In genomic region chr4:112520598-112521122, GRCh38 we compare ENCODE assay signal across 14 cellular contexts. TPM values are rescaled to one million over a fixed set of nuclear protein-coding genes. Genes with fewer than 3 reads are reported as not detected.
DNase-seq lines count a peak whose midpoint lies in the region; ATAC-seq and TF ChIP-seq lines count a peak whose summit lies in the region.
"Had no signal": no experiment of that assay in that cellular context is flagged by ENCODE, and none has a peak within 500 bp of the region (broad histone marks: within the 10 kb centered on the region; RNA-seq: fewer than 3 reads in every experiment).

No MANE protein-coding gene starts in this region.

- H3K9me3 ChIP-seq in neural progenitor cell (ENCODE audit: low read depth) (no peaks in the 10 kb centered on the region), Peyer's patch (no peaks in the 10 kb centered on the region)
- H3K9me3 ChIP-seq: breast epithelium had no signal

- peaks cover 64% of the 10 kb centered on the region for H3K4me1 ChIP-seq in neural progenitor cell
- peaks cover 0 to 37% (median 13%) of the 10 kb centered on the region in 4 donors for H3K4me1 ChIP-seq in Peyer's patch

- H3K4me3 Mint-ChIP-seq in IgD-negative memory B cell (peak overlapping the region in 3 of 4 donors; percentile 8 to 79 (median 78)), brain (peak overlapping the region in 4 of 5 experiments; percentile 77 to 87 (median 84)), neural progenitor cell (peak overlapping the region; percentile 85)

- H3K9ac ChIP-seq in neural progenitor cell = no peak overlapping the region

- H3K36me3 Mint-ChIP-seq in IgD-negative memory B cell (no peaks in the 10 kb centered on the region), brain (no peaks in the 10 kb centered on the region), neural progenitor cell (no peaks in the 10 kb centered on the region)

- peaks cover 57% of the 10 kb centered on the region for H3K27me3 Mint-ChIP-seq in IgD-negative memory B cell
- peaks cover 97% of the 10 kb centered on the region for H3K27me3 Mint-ChIP-seq in brain
- H3K27me3 Mint-ChIP-seq in neural progenitor cell (ENCODE audit: insufficient read depth, low read depth) = peaks cover 74% of the 10 kb centered on the region

- no peaks in the 10 kb centered on the region for H3K36me3 ChIP-seq in neural progenitor cell
- no peaks in the 10 kb centered on the region for H3K36me3 ChIP-seq in Peyer's patch
- H3K36me3 ChIP-seq: breast epithelium had no signal

- peaks cover 0 to 14% (median 9%) of the 10 kb centered on the region in 3 donors for H3K9me3 Mint-ChIP-seq in IgD-negative memory B cell
- H3K9me3 Mint-ChIP-seq in brain = peaks cover 3 to 35% (median 24%) of the 10 kb centered on the region in 5 experiments
- H3K9me3 Mint-ChIP-seq in neural progenitor cell = peaks cover 2% of the 10 kb centered on the region

- ATAC-seq in HG03159 (IDR thresholded peaks at IDR 0.05; ENCODE audit: unreplicated experiment) = no peak

- DNase-seq in DMS53 (lab: John Stamatoyannopoulos, UW) (peak; percentile 45), DMS53 treated with DMSO at 0.1 percent for 48 hours (lab: John Stamatoyannopoulos, UW; ENCODE audit: unreplicated experiment) (no peak), neural progenitor cell (ENCODE audit: low spot score) (no peak), Peyer's patch (no peak), midbrain (lab: John Stamatoyannopoulos, UW) (no peak)
- DNase-seq: activated CD8-positive, alpha-beta memory T cell treated with anti-CD3 and anti-CD28 coated beads, Interleukin-2, amount 50 U/mL, for 4 hours; KBM-7; NCI-H2029 treated with DMSO at 0.1 percent for 48 hours had no signal

- no peak for TF ChIP-seq POLR2A in Peyer's patch (IDR thresholded peaks at IDR 0.05)

- H3K79me2 ChIP-seq in neural progenitor cell (ENCODE audit: low read depth) = no peaks in the 10 kb centered on the region

- peaks cover 21 to 35% (median 34%) of the 10 kb centered on the region in 3 donors for H3K4me1 Mint-ChIP-seq in IgD-negative memory B cell
- H3K4me1 Mint-ChIP-seq in brain = peaks cover 63% of the 10 kb centered on the region
- peaks cover 62% of the 10 kb centered on the region for H3K4me1 Mint-ChIP-seq in neural progenitor cell

- H3K27me3 ChIP-seq in neural progenitor cell (peaks cover 99% of the 10 kb centered on the region), Peyer's patch (peaks cover 4 to 79% of the 10 kb centered on the region in 2 donors)

- peaks cover 84% of the 10 kb centered on the region for H3F3A ChIP-seq in neural progenitor cell (ENCODE audit: low read depth)

- H3K4me2 ChIP-seq in neural progenitor cell = peak overlapping the region; percentile 89

- peak in 1 of 2 experiments; percentile 8 for TF ChIP-seq CTCF in brain (conservative IDR thresholded peaks at IDR 0.05)
- no peak for TF ChIP-seq CTCF in neural progenitor cell (IDR thresholded peaks at IDR 0.05)
- TF ChIP-seq CTCF in Peyer's patch (IDR thresholded peaks at IDR 0.05) = no peak

- peaks cover 56% of the 10 kb centered on the region for H4K20me1 ChIP-seq in neural progenitor cell (ENCODE audit: low read depth)

- H3K4me3 ChIP-seq in neural progenitor cell = peak overlapping the region; percentile 36
- H3K4me3 ChIP-seq in Peyer's patch = no peak overlapping the region

- no peak overlapping the region for H2AFZ ChIP-seq in neural progenitor cell (replicated peaks)

- H3K27ac ChIP-seq in neural progenitor cell (no peak overlapping the region), Peyer's patch (no peak overlapping the region)
- H3K27ac ChIP-seq: 22Rv1, breast epithelium had no signal

- H3K27ac Mint-ChIP-seq in IgD-negative memory B cell = peak overlapping the region; percentile 76 to 94 (median 89)
- no peak overlapping the region for H3K27ac Mint-ChIP-seq in brain
- no peak overlapping the region for H3K27ac Mint-ChIP-seq in neural progenitor cell

RNA-seq across cellular contexts. Expression of gene NEUROG2, which starts 4.7 kb away (rescaled TPM):
- polyA plus RNA-seq in IgD-negative memory B cell (not detected), brain (ENCODE audit: insufficient read depth, low read depth, low replicate concordance) (0.19 TPM)
- total RNA-seq in neural progenitor cell (ENCODE audit: low replicate concordance) (0.09 and 0.90 TPM in 2 replicates), Peyer's patch (not detected)
- total RNA-seq: T-helper 1 cell treated with Interleukin-12 subunit alpha and Interleukin-12 subunit beta and Interleukin-4 antibody, amounts not matched to agents 30 ng/mL and 1 ng/mL, for 36 hours had no signal

Comparison
In these comparisons a context has a peak if more than half of its experiments do, and no peak if none do; other contexts are left out.
1. H3K27ac Mint-ChIP-seq: peak in IgD-negative memory B cell (3 of 3); none in brain (0 of 5) and neural progenitor cell (single experiment).
2. Peak in every context shown above with its lines, with median percentiles within 50 percentile points of each other: H3K4me3 Mint-ChIP-seq.